28 cellular contexts compared by ENCODE assay signal in genomic region chr11:123258877-123259276, GRCh38.
DNase-seq lines count a peak whose midpoint lies in the region; ATAC-seq, FAIRE-seq and TF ChIP-seq lines count a peak whose summit lies in the region.
"Had no signal": no experiment of that assay in that cellular context is flagged by ENCODE, and none has a peak within 500 bp of the region (broad histone marks: within the 10 kb centered on the region; RNA-seq: fewer than 3 reads in every experiment).

No MANE protein-coding gene starts in this region.

- peaks cover 25% of the 10 kb centered on the region; the same call in 1 of the 2 replicates for H3K9me3 ChIP-seq in OCI-LY7 (ENCODE audit: low read length)
- peaks cover 9% of the 10 kb centered on the region; the same call in 2 of the 3 replicates for H3K9me3 ChIP-seq in GM12878 (replicated peaks; ENCODE audit: control insufficient read depth, insufficient read depth, low read length)
- no peaks in the 10 kb centered on the region for H3K9me3 ChIP-seq in HAP-1

- peaks cover 11% of the 10 kb centered on the region for H3K4me1 Mint-ChIP-seq in endothelial cell (ENCODE audit: unreplicated experiment)

- H3K27ac ChIP-seq in OCI-LY7 (ENCODE audit: low read depth, low read length, poor library complexity, severe bottlenecking) (no peak overlapping the region), GM12878 (ENCODE audit: control insufficient read depth, insufficient read depth) (no peak overlapping the region)
- H3K27ac ChIP-seq: BLaER1 had no signal

- intact Hi-C loops in OCI-LY7 (cut with micrococcal nuclease; ENCODE audit: unreplicated experiment): no loop called here
- intact Hi-C loops in GM12878 (cut with micrococcal nuclease; ENCODE audit: unreplicated experiment): no loop called here

- H3K27me3 ChIP-seq in GM12878 (replicated peaks in 1 of 2; ENCODE audit: control insufficient read depth in 2 of 2, insufficient read depth in 2 of 2, low read length in 1 of 2) (no peaks in the 10 kb centered on the region), HAP-1 (ENCODE audit: low read depth) (peaks cover under 1% of the 10 kb centered on the region; the same call in 1 of the 2 replicates)
- H3K27me3 ChIP-seq: BE2C, BLaER1 had no signal

- H3K9me3 Mint-ChIP-seq in endothelial cell (ENCODE audit: unreplicated experiment): no peaks in the 10 kb centered on the region
- peaks cover 0 to 6% of the 10 kb centered on the region in 2 donors for H3K9me3 Mint-ChIP-seq in activated naive CD4-positive, alpha-beta T cell treated with anti-CD3 and anti-CD28 coated beads, Interleukin-2, amount 50 U/mL, for 72 hours

- FAIRE-seq in GM12878 (lab: Jason Lieb, UNC): no peak
- FAIRE-seq: A204.1, GM12891, GM19239 had no signal

- peaks cover 37% of the 10 kb centered on the region for H3K4me1 ChIP-seq in OCI-LY7 (ENCODE audit: insufficient read depth, low read length, poor library complexity, severe bottlenecking)
- peaks cover 19% of the 10 kb centered on the region for H3K4me1 ChIP-seq in GM12878 (ENCODE audit: control insufficient read depth, insufficient read depth, low read length)
- peaks cover 2% of the 10 kb centered on the region; the same call in 1 of the 2 replicates for H3K4me1 ChIP-seq in HAP-1
- H3K4me1 ChIP-seq: BE2C had no signal

- H3K9me2 ChIP-seq in OCI-LY7 (ENCODE audit: insufficient read depth, low read length): no peaks in the 10 kb centered on the region

- 0% methylated on average over 2 of the region's 2 CpGs for WGBS in GM12878 (ENCODE audit: insufficient coverage, insufficient replicate concordance, low lambda C conversion rate, missing lambda C conversion rate)

- no peaks in the 10 kb centered on the region for H3K79me2 ChIP-seq in OCI-LY7 (ENCODE audit: insufficient read depth, low read depth, low read length)
- H3K79me2 ChIP-seq in GM12878 (ENCODE audit: control insufficient read depth, insufficient read depth, low read length): no peaks in the 10 kb centered on the region

- no peak overlapping the region for H3K27ac Mint-ChIP-seq in endothelial cell (ENCODE audit: unreplicated experiment)
- H3K27ac Mint-ChIP-seq in activated naive CD4-positive, alpha-beta T cell treated with anti-CD3 and anti-CD28 coated beads, Interleukin-2, amount 50 U/mL, for 72 hours: no peak overlapping the region
- H3K27ac Mint-ChIP-seq: CD14-positive monocyte; CD4-positive, alpha-beta memory T cell; CD4-positive, CD25-positive, alpha-beta regulatory T cell; CD8-positive, alpha-beta memory T cell had no signal

- in situ Hi-C loops in GM12878 (cut with MboI): no loop called here
- in situ Hi-C loops in HAP-1 (cut with MboI; ENCODE audit: low sequenced_read_pairs): no loop called here

- ATAC-seq in GM21447 (IDR thresholded peaks at IDR 0.05; ENCODE audit: unreplicated experiment): peak; percentile 45
- no peak; the same call in 1 of the 3 replicates for ATAC-seq in GM12878
- ATAC-seq in activated naive CD4-positive, alpha-beta T cell treated with anti-CD3 and anti-CD28 coated beads, Interleukin-2, amount 50 U/mL, for 72 hours: no peak

- H3K36me3 Mint-ChIP-seq in endothelial cell (ENCODE audit: low read depth, unreplicated experiment): peaks cover 3% of the 10 kb centered on the region
- H3K36me3 Mint-ChIP-seq in activated naive CD4-positive, alpha-beta T cell treated with anti-CD3 and anti-CD28 coated beads, Interleukin-2, amount 50 U/mL, for 72 hours: peaks cover 0 to 7% of the 10 kb centered on the region in 2 donors
- H3K36me3 Mint-ChIP-seq: CD14-positive monocyte had no signal

- H3K27me3 Mint-ChIP-seq in endothelial cell (ENCODE audit: unreplicated experiment): no peaks in the 10 kb centered on the region

- H3K4me2 ChIP-seq in OCI-LY7 (ENCODE audit: low read length) (no peak overlapping the region), GM12878 (ENCODE audit: control insufficient read depth, insufficient read depth) (no peak overlapping the region)
- H3K4me2 ChIP-seq: BLaER1 had no signal

- no TSS peak for BruUV-seq in OCI-LY7 (replicated peaks; lab: Mats Ljungman, UMichigan)
- no TSS peak for BruUV-seq in GM12878 (replicated peaks; lab: Mats Ljungman, UMichigan)

- TF ChIP-seq POLR2A in GM12878 (IDR thresholded peaks at IDR 0.05; ENCODE audit: low read depth, low read length): no peak

- DNase-seq in GM12865 (ENCODE audit: low read depth) (peak; percentile 69), OCI-LY7 (ENCODE audit: low spot score) (peak; percentile 16), GM12878 (ENCODE audit: low read depth, low spot score) (no peak), MV-4-11 (lab: John Stamatoyannopoulos, UW) (no peak), HAP-1 (ENCODE audit: low spot score in 2 of 2) (no peak), endothelial cell (ENCODE audit: low spot score) (no peak)
- DNase-seq in activated naive CD4-positive, alpha-beta T cell treated with anti-CD3 and anti-CD28 coated beads, Interleukin-2, amount 50 U/mL, for 72 hours (ENCODE audit: low spot score in 2 of 2): no peak
- DNase-seq: 8988T; ACHN; BE2C; C1 segment of cervical spinal cord; CD4-positive, alpha-beta memory T cell; CD4-positive, CD25-positive, alpha-beta regulatory T cell; CD8-positive, alpha-beta memory T cell; COR-L47; DMS 273 treated with DMSO at 0.1 percent for 48 hours; DMS153; DMS53; DMS79; DND-41; EL; GDM1 had no signal

- no peak overlapping the region for H2AFZ ChIP-seq in OCI-LY7 (ENCODE audit: low read length)
- no peak overlapping the region for H2AFZ ChIP-seq in GM12878 (ENCODE audit: control insufficient read depth, low read depth, low read length)

- TF ChIP-seq RAD21 in GM12878 (IDR thresholded peaks at IDR 0.05; ENCODE audit: insufficient read depth, low read depth, low read length): no peak

- SMC1A ChIA-PET in GM12878 (lab: Charles Lee; ENCODE audit: uncharacterized antibody, unreplicated experiment): interaction anchor here (1.4 kb wide), 1 partner anchor 12 kb away, joined by 6 read pairs; no protein-coding TSS in a partner anchor

- POLR2A ChIA-PET in OCI-LY7 (lab: Charles Lee): no interaction called here
- POLR2A ChIA-PET in GM12878 (lab: Charles Lee): no interaction called here

- RAD21 ChIA-PET in GM12878 (lab: Charles Lee; ENCODE audit: unreplicated experiment): interaction anchor here (0.6 to 1.6 kb wide), 3 partner anchors 12 to 220 kb away, joined by 3 to 6 read pairs (median 3); no protein-coding TSS in a partner anchor

- peaks cover 4% of the 10 kb centered on the region; the same call in 1 of the 2 replicates for H3K36me3 ChIP-seq in OCI-LY7 (ENCODE audit: insufficient read depth, low read length)
- no peaks in the 10 kb centered on the region for H3K36me3 ChIP-seq in GM12878 (ENCODE audit: control insufficient read depth in 2 of 2, insufficient read depth in 2 of 2, low read length in 1 of 2)
- H3K36me3 ChIP-seq in HAP-1 (replicated peaks): no peaks in the 10 kb centered on the region
- H3K36me3 ChIP-seq: BE2C had no signal

- TF ChIP-seq CTCF in GM12865 (IDR thresholded peaks at IDR 0.05; ENCODE audit: insufficient read depth, low read depth, low read length, missing control alignments) (no peak), OCI-LY7 (conservative IDR thresholded peaks at IDR 0.05; ENCODE audit: low read length) (no peak), GM12878 (IDR thresholded peaks at IDR 0.05 in 2 of 3, conservative IDR thresholded peaks at IDR 0.05 in 1 of 3; ENCODE audit: control insufficient read depth in 2 of 3, extremely low read depth in 1 of 3, insufficient read depth in 1 of 3, low read depth in 3 of 3, low read length in 3 of 3) (no peak), endothelial cell (IDR thresholded peaks at IDR 0.05; ENCODE audit: unreplicated experiment) (no peak)

- H4K20me1 ChIP-seq in OCI-LY7 (ENCODE audit: insufficient read depth, low read length): no peaks in the 10 kb centered on the region
- no peaks in the 10 kb centered on the region for H4K20me1 ChIP-seq in GM12878 (ENCODE audit: control insufficient read depth, insufficient read depth)
- H4K20me1 ChIP-seq: BLaER1 had no signal

- H3K9ac ChIP-seq in GM12878 (ENCODE audit: control insufficient read depth, insufficient read depth, low read length): no peak overlapping the region
- H3K9ac ChIP-seq: BLaER1 had no signal

- H3K4me3 Mint-ChIP-seq in endothelial cell (ENCODE audit: unreplicated experiment): no peak overlapping the region
- H3K4me3 Mint-ChIP-seq: CD14-positive monocyte; CD4-positive, alpha-beta memory T cell; CD4-positive, CD25-positive, alpha-beta regulatory T cell; CD8-positive, alpha-beta memory T cell had no signal

- no peak for TF ChIP-seq EP300 in GM12878 (IDR thresholded peaks at IDR 0.05; ENCODE audit: borderline replicate concordance in 1 of 2, control insufficient read depth in 1 of 2, low read depth in 2 of 2, low read length in 2 of 2)

- H3K4me3 ChIP-seq in GM12865 (ENCODE audit: low read depth, low read length): no peak overlapping the region
- H3K4me3 ChIP-seq in OCI-LY7 (ENCODE audit: low read depth, low read length, poor library complexity, severe bottlenecking): no peak overlapping the region
- no peak overlapping the region for H3K4me3 ChIP-seq in GM12878
- no peak overlapping the region for H3K4me3 ChIP-seq in HAP-1
- H3K4me3 ChIP-seq: BLaER1 had no signal

- CTCF ChIA-PET in OCI-LY7 (lab: Charles Lee; ENCODE audit: unreplicated experiment): interaction anchor here (0.5 to 2.2 kb wide), 2 partner anchors 12 to 317 kb away, joined by 3 to 7 read pairs; no protein-coding TSS in a partner anchor
- CTCF ChIA-PET in GM12878 (lab: Yijun Ruan, JAX): interaction anchor here (1.0 to 2.9 kb wide), 4 partner anchors 12 to 148 kb away, joined by 3 to 24 read pairs (median 4); no protein-coding TSS in a partner anchor

TF ChIP-seq in GM12878, 131 proteins besides CTCF, POLR2A, EP300 and RAD21 (continues in another document):
- peak in 1 of 2 experiments; percentile 84; a peak in 2 of 4 replicates for TF ChIP-seq ETV6 (conservative IDR thresholded peaks at IDR 0.05 in 1 of 2, IDR thresholded peaks at IDR 0.05 in 1 of 2; ENCODE audit: borderline replicate concordance in 1 of 2, low read depth in 1 of 2)
- 0 out of 2 replicates have a peak, but pooled peaks have one; percentile 62 for TF ChIP-seq FOXM1 (IDR thresholded peaks at IDR 0.05; ENCODE audit: low read depth, low read length)

Comparison
In these comparisons a context has a peak if more than half of its experiments do, and no peak if none do; other contexts are left out.
1. DNase-seq: peak in GM12865 (single experiment) and OCI-LY7 (single experiment); none in GM12878 (single experiment), MV-4-11 (single experiment), HAP-1 (0 of 2), endothelial cell (single experiment) and activated naive CD4-positive, alpha-beta T cell treated with anti-CD3 and anti-CD28 coated beads, Interleukin-2, amount 50 U/mL, for 72 hours (0 of 2).